In genomic region chr19:16088351-16088984, GRCh38 we compare ENCODE assay signal across 2 cellular contexts.
TF ChIP-seq lines count a peak whose summit lies in the region.

No MANE protein-coding gene starts in this region.

TF ChIP-seq in Ishikawa, 13 proteins besides CTCF, POLR2A, EP300 and RAD21 (continued from another document):
- TF ChIP-seq USF1 (IDR thresholded peaks at IDR 0.05) = no peak
- peak; percentile 94 for TF ChIP-seq FOXM1 (IDR thresholded peaks at IDR 0.05; ENCODE audit: borderline replicate concordance, low read depth)
- peak; percentile 97 for TF ChIP-seq CEBPB (IDR thresholded peaks at IDR 0.05)
- TF ChIP-seq TAF1 (IDR thresholded peaks at IDR 0.05; ENCODE audit: low read depth) = no peak
- peak; percentile 43 for TF ChIP-seq YY1 (IDR thresholded peaks at IDR 0.05; ENCODE audit: low read depth)
- peak; percentile 90 for TF ChIP-seq TEAD4 (IDR thresholded peaks at IDR 0.05)
- TF ChIP-seq CREB1 (IDR thresholded peaks at IDR 0.05; ENCODE audit: low read depth) = no peak
- peak; percentile 16; the same call in 1 of the 2 replicates for TF ChIP-seq REST (IDR thresholded peaks at IDR 0.05; ENCODE audit: low read depth)
- peak; percentile 61 for TF ChIP-seq MAX (IDR thresholded peaks at IDR 0.05)

TF ChIP-seq in H1, 55 proteins besides CTCF, POLR2A, EP300 and RAD21 (continued from another document):
- TF ChIP-seq SP4 (IDR thresholded peaks at IDR 0.05; ENCODE audit: low read length) = no peak
- no peak for TF ChIP-seq GABPA (IDR thresholded peaks at IDR 0.05; ENCODE audit: borderline replicate concordance, insufficient read depth, low read length)
- no peak for TF ChIP-seq GTF2F1 (IDR thresholded peaks at IDR 0.05; ENCODE audit: borderline replicate concordance, low read depth, low read length)
TF ChIP-seq in H1: peak in this region for 0.
